In genomic region chr2:85235281-85235680, GRCh38 we compare ENCODE assay signal across 15 cellular contexts.
DNase-seq lines count a peak whose midpoint lies in the region; TF ChIP-seq lines count a peak whose summit lies in the region.
"Had no signal": no experiment of that assay in that cellular context is flagged by ENCODE, and none has a peak within 500 bp of the region (broad histone marks: within the 10 kb centered on the region; RNA-seq: fewer than 3 reads in every experiment).

No MANE protein-coding gene starts in this region.

- H2BK120ac ChIP-seq in H9 (ENCODE audit: low read depth, low read length, poor library complexity, severe bottlenecking) = no peak overlapping the region

- peaks cover 3% of the 10 kb centered on the region for H4K20me1 ChIP-seq in H9 (ENCODE audit: control insufficient read depth, insufficient read depth, insufficient read length)
- peaks cover 79% of the 10 kb centered on the region for H4K20me1 ChIP-seq in smooth muscle cell (ENCODE audit: low read depth)

- no peak overlapping the region for H2BK20ac ChIP-seq in H9 (ENCODE audit: low read depth, low read length, poor library complexity, severe bottlenecking)

- no peak overlapping the region for H3K4ac ChIP-seq in H9 (ENCODE audit: low read depth, low read length)

- no peak overlapping the region for H3K23ac ChIP-seq in H9 (ENCODE audit: insufficient read length, low read depth, low read length)

- TF ChIP-seq CTCF in H9 (conservative IDR thresholded peaks at IDR 0.05) (no peak), endothelial cell (IDR thresholded peaks at IDR 0.05; ENCODE audit: unreplicated experiment) (no peak), neural crest cell (conservative IDR thresholded peaks at IDR 0.05) (no peak), smooth muscle cell (IDR thresholded peaks at IDR 0.05; ENCODE audit: borderline replicate concordance, insufficient read depth, poor library complexity, severe bottlenecking) (no peak)

- peak overlapping the region; percentile 93 to 99 (median 97); a peak in 4 of 7 replicates for H3K27ac Mint-ChIP-seq in H9
- H3K27ac Mint-ChIP-seq in endothelial cell (ENCODE audit: unreplicated experiment) = peak overlapping the region; percentile 78
- peak overlapping the region; percentile 76 for H3K27ac Mint-ChIP-seq in neural crest cell (ENCODE audit: unreplicated experiment)
- H3K27ac Mint-ChIP-seq: CD4-positive, alpha-beta T cell had no signal

- H3T11ph ChIP-seq in H9 (ENCODE audit: low read length) = no peak overlapping the region

- H3K9me3 Mint-ChIP-seq in H9 (no peaks in the 10 kb centered on the region), endothelial cell (ENCODE audit: unreplicated experiment) (no peaks in the 10 kb centered on the region), neural crest cell (no peaks in the 10 kb centered on the region)
- H3K9me3 Mint-ChIP-seq: CD4-positive, alpha-beta T cell had no signal

- H3K27me3 ChIP-seq in H9 (ENCODE audit: insufficient read depth, low read length) = no peaks in the 10 kb centered on the region
- no peaks in the 10 kb centered on the region for H3K27me3 ChIP-seq in smooth muscle cell (ENCODE audit: low read depth)

- H3K79me1 ChIP-seq in H9 (ENCODE audit: insufficient read depth, low read depth, low read length, poor library complexity, severe bottlenecking) = no peaks in the 10 kb centered on the region

- H3K27ac ChIP-seq in H9 (ENCODE audit: insufficient read length, low read depth, low read length) (no peak overlapping the region), smooth muscle cell (ENCODE audit: low read depth) (no peak overlapping the region)

- H3K4me1 Mint-ChIP-seq in H9 = peaks cover 81 to 87% of the 10 kb centered on the region in 2 experiments
- H3K4me1 Mint-ChIP-seq in endothelial cell (ENCODE audit: unreplicated experiment) = peaks cover 61% of the 10 kb centered on the region
- peaks cover 79% of the 10 kb centered on the region for H3K4me1 Mint-ChIP-seq in neural crest cell

- peak overlapping the region; percentile 6 for H4K91ac ChIP-seq in H9 (ENCODE audit: insufficient read length, low read depth, low read length)

- H3K4me3 Mint-ChIP-seq in H9 (peak overlapping the region in 1 of 2 experiments; percentile 4; a peak in 1 of 5 replicates), endothelial cell (ENCODE audit: unreplicated experiment) (no peak overlapping the region), neural crest cell (peak overlapping the region; percentile 54)
- H3K4me3 Mint-ChIP-seq: CD4-positive, alpha-beta T cell had no signal

- H3K36me3 Mint-ChIP-seq in H9 (ENCODE audit: insufficient read depth in 1 of 3, low read depth in 3 of 3) (peaks cover 7 to 22% (median 18%) of the 10 kb centered on the region in 3 experiments), endothelial cell (ENCODE audit: low read depth, unreplicated experiment) (peaks cover 15% of the 10 kb centered on the region), neural crest cell (ENCODE audit: low read depth) (no peaks in the 10 kb centered on the region)

- DNase-seq in H9 (no peak), SK-N-DZ (ENCODE audit: low spot score) (peak; percentile 35), endothelial cell (ENCODE audit: low spot score) (no peak), neural crest cell (ENCODE audit: low read depth, low spot score) (no peak), DMS 273 (lab: John Stamatoyannopoulos, UW; ENCODE audit: unreplicated experiment) (no peak), smooth muscle cell (lab: John Stamatoyannopoulos, UW; ENCODE audit: unreplicated experiment) (no peak), H4 (ENCODE audit: low spot score) (no peak)
- DNase-seq: AML-193; Calu3; CD4-positive, alpha-beta T cell; GOT3; Karpas-422; MM.1S; NCI-H2081; NCI-H446 had no signal

- no peaks in the 10 kb centered on the region for H3K36me3 ChIP-seq in smooth muscle cell (ENCODE audit: low read depth)

- no peaks in the 10 kb centered on the region for H3K9me3 ChIP-seq in H9 (ENCODE audit: control insufficient read depth, low read depth, low read length)
- no peaks in the 10 kb centered on the region for H3K9me3 ChIP-seq in smooth muscle cell (replicated peaks; ENCODE audit: low read depth)

- H3K14ac ChIP-seq in H9 (ENCODE audit: insufficient read depth, low read length) = no peak overlapping the region

- H3K9ac ChIP-seq in H9 (ENCODE audit: extremely low read depth, insufficient read length, low read length) (no peak overlapping the region), smooth muscle cell (ENCODE audit: low read depth) (no peak overlapping the region)

- no peak overlapping the region for H2BK15ac ChIP-seq in H9 (ENCODE audit: low read depth, low read length)

- no peaks in the 10 kb centered on the region for H3F3A ChIP-seq in smooth muscle cell (ENCODE audit: low read depth)

- peaks cover 14% of the 10 kb centered on the region; the same call in 1 of the 2 replicates for H3K79me2 ChIP-seq in H9 (ENCODE audit: insufficient read depth, low read length)
- peaks cover 9% of the 10 kb centered on the region for H3K79me2 ChIP-seq in smooth muscle cell (ENCODE audit: low read depth)

- no peak overlapping the region for H3K18ac ChIP-seq in H9 (ENCODE audit: insufficient read length, low read depth, low read length)

- no peak overlapping the region for H4K5ac ChIP-seq in H9 (ENCODE audit: insufficient read length, low read depth, low read length)

- no peak overlapping the region for H3K4me2 ChIP-seq in H9 (ENCODE audit: insufficient read depth, insufficient read length, low read length)
- no peak overlapping the region for H3K4me2 ChIP-seq in smooth muscle cell

- no peak overlapping the region for H2BK5ac ChIP-seq in H9 (ENCODE audit: insufficient read length, low read length)

- H2AFZ ChIP-seq in H9 (ENCODE audit: low read length) = no peak overlapping the region
- no peak overlapping the region for H2AFZ ChIP-seq in smooth muscle cell (ENCODE audit: low read depth)

- no CpG with 5 or more reads among the region's 5 CpGs for WGBS in H9 (ENCODE audit: extremely low coverage, insufficient read length, low lambda C conversion rate)
- WGBS in smooth muscle cell (ENCODE audit: low lambda C conversion rate) = 92% methylated on average over 5 of the region's 5 CpGs

- H3K23me2 ChIP-seq in H9 (ENCODE audit: insufficient read length, low read depth, low read length, poor library complexity, severe bottlenecking) = peaks cover 5% of the 10 kb centered on the region

- H3K27me3 Mint-ChIP-seq in H9 (ENCODE audit: low read depth) (0 out of 2 replicates have a peak, but pooled peaks cover 1% of the 10 kb centered on the region), endothelial cell (ENCODE audit: unreplicated experiment) (peaks cover 24% of the 10 kb centered on the region), neural crest cell (ENCODE audit: low read depth) (peaks cover 5% of the 10 kb centered on the region)

- no peak overlapping the region for H4K8ac ChIP-seq in H9 (replicated peaks; ENCODE audit: insufficient read length, low read depth, low read length)

- H3K4me3 ChIP-seq in smooth muscle cell = no peak overlapping the region

- H2AK5ac ChIP-seq in H9 (ENCODE audit: insufficient read length, low read length) = no peak overlapping the region

- H2BK12ac ChIP-seq in H9 (ENCODE audit: insufficient read length, low read depth, low read length) = no peak overlapping the region

- H3K56ac ChIP-seq in H9 (ENCODE audit: insufficient read length, low read depth, low read length) = no peak overlapping the region

- peaks cover 41% of the 10 kb centered on the region for H3K4me1 ChIP-seq in H9 (ENCODE audit: insufficient read depth, low read length)
- H3K4me1 ChIP-seq in smooth muscle cell (ENCODE audit: low read depth) = peaks cover 46% of the 10 kb centered on the region
